Comparison of ENCODE assay signal across 8 cellular contexts in genomic region chr11:81658722-81659121, GRCh38.
DNase-seq lines count a peak whose midpoint lies in the region; ATAC-seq and TF ChIP-seq lines count a peak whose summit lies in the region.

No MANE protein-coding gene starts in this region.

- TF ChIP-seq CTCF in epithelial cell of esophagus (IDR thresholded peaks at IDR 0.05; ENCODE audit: insufficient read depth, low read depth, low read length, missing control alignments): peak; percentile 59

- ATAC-seq in GM21526 (IDR thresholded peaks at IDR 0.05; ENCODE audit: low FRiP score, unreplicated experiment): peak; percentile 92

- no peak overlapping the region for H3K4me3 ChIP-seq in epithelial cell of esophagus (ENCODE audit: low read length)

- DNase-seq in DMS 273 (lab: John Stamatoyannopoulos, UW; ENCODE audit: unreplicated experiment): peak; percentile 31
- no peak for DNase-seq in DMS 273 treated with DMSO at 0.1 percent for 48 hours (lab: John Stamatoyannopoulos, UW)
- DNase-seq in Kasumi-1 (lab: John Stamatoyannopoulos, UW): peak; percentile 20 to 59
- peak; percentile 62 for DNase-seq in epithelial cell of esophagus (ENCODE audit: low read depth)
- no peak for DNase-seq in activated CD8-positive, alpha-beta memory T cell treated with anti-CD3 and anti-CD28 coated beads, Interleukin-2, amount 50 U/mL, for 48 hours
- DNase-seq in SIG-M5 (lab: John Stamatoyannopoulos, UW): no peak
- DNase-seq in HCEC 1CT: no peak

Comparison
In these comparisons a context has a peak if more than half of its experiments do, and no peak if none do; other contexts are left out.
1. DNase-seq: peak in DMS 273 (single experiment), Kasumi-1 (2 of 2) and epithelial cell of esophagus (single experiment); none in DMS 273 treated with DMSO at 0.1 percent for 48 hours (single experiment), activated CD8-positive, alpha-beta memory T cell treated with anti-CD3 and anti-CD28 coated beads, Interleukin-2, amount 50 U/mL, for 48 hours (single experiment), SIG-M5 (single experiment) and HCEC 1CT (single experiment).